9 cellular contexts compared by ENCODE assay signal in genomic region chr2:26745609-26746327, GRCh38. TPM values are rescaled to one million over a fixed set of nuclear protein-coding genes. Genes with fewer than 3 reads are reported as not detected.
DNase-seq lines count a peak whose midpoint lies in the region; ATAC-seq lines count a peak whose summit lies in the region.
"Had no signal": no experiment of that assay in that cellular context is flagged by ENCODE, and none has a peak within 500 bp of the region (broad histone marks: within the 10 kb centered on the region; RNA-seq: fewer than 3 reads in every experiment).

No MANE protein-coding gene starts in this region.

- no peaks in the 10 kb centered on the region for H3K27me3 ChIP-seq in right cardiac atrium (ENCODE audit: control insufficient read depth, insufficient read depth)

- H3K4me1 Mint-ChIP-seq in T-helper 17 cell: peaks cover 5% of the 10 kb centered on the region

- 21% methylated on average over 9 of the region's 9 CpGs for WGBS in right cardiac atrium

- no peaks in the 10 kb centered on the region for H3K4me1 ChIP-seq in right cardiac atrium (ENCODE audit: control insufficient read depth, insufficient read depth, low read length)

- H3K27ac ChIP-seq in right cardiac atrium (ENCODE audit: low read length): no peak overlapping the region

- DNase-seq in 8988T: peak; percentile 47
- DNase-seq in NCI-H1436 treated with DMSO at 0.1 percent for 48 hours (lab: John Stamatoyannopoulos, UW): peak; percentile 25
- DNase-seq in T-helper 17 cell: peak; percentile 51 to 68 (median 58)
- DNase-seq in amygdala (lab: John Stamatoyannopoulos, UW): peak in 54 of 56 donors; percentile 5 to 94 (median 61)
- DNase-seq in right cardiac atrium: peak; percentile 86 to 93 (median 91)
- DNase-seq in sciatic nerve (ENCODE audit: low spot score): peak; percentile 93

- H3K27ac Mint-ChIP-seq in T-helper 17 cell: no peak overlapping the region
- H3K27ac Mint-ChIP-seq: stimulated activated naive CD8-positive, alpha-beta T cell treated with anti-CD3 and anti-CD28 coated beads, Interleukin-15, Interleukin-2, amounts not matched to agents 100 ng/mL and 50 ng/mL, for 24 hours had no signal

- no peaks in the 10 kb centered on the region for H3K36me3 Mint-ChIP-seq in T-helper 17 cell (ENCODE audit: low read depth)

- intact Hi-C loops in right cardiac atrium (cut with DNase I): loop anchor here (1.0 to 2.0 kb wide), 3 partner anchors 139 to 141 kb away; no protein-coding TSS in a partner anchor
- intact Hi-C loops in sciatic nerve (cut with DNase I): no loop called here

- H3K4me3 Mint-ChIP-seq in T-helper 17 cell: no peak overlapping the region
- H3K4me3 Mint-ChIP-seq: stimulated activated naive CD8-positive, alpha-beta T cell treated with anti-CD3 and anti-CD28 coated beads, Interleukin-15, Interleukin-2, amounts not matched to agents 100 ng/mL and 50 ng/mL, for 24 hours had no signal

- H3K4me3 ChIP-seq in right cardiac atrium (ENCODE audit: low read length): no peak overlapping the region

- peak; percentile 66 for ATAC-seq in GM18517 (IDR thresholded peaks at IDR 0.05; ENCODE audit: unreplicated experiment)
- peak; percentile 81 for ATAC-seq in T-helper 17 cell
- peak; percentile 84 to 86 for ATAC-seq in right cardiac atrium
- peak; percentile 93 for ATAC-seq in sciatic nerve
- no peak for ATAC-seq in HG02973 (IDR thresholded peaks at IDR 0.05; ENCODE audit: unreplicated experiment)

- no peaks in the 10 kb centered on the region for H3K27me3 Mint-ChIP-seq in T-helper 17 cell
- H3K27me3 Mint-ChIP-seq: stimulated activated naive CD8-positive, alpha-beta T cell treated with anti-CD3 and anti-CD28 coated beads, Interleukin-15, Interleukin-2, amounts not matched to agents 100 ng/mL and 50 ng/mL, for 24 hours had no signal

- H3K9me3 ChIP-seq in T-helper 17 cell (ENCODE audit: control insufficient read depth, low read length, poor library complexity, severe bottlenecking): no peaks in the 10 kb centered on the region
- H3K9me3 ChIP-seq in right cardiac atrium (ENCODE audit: control insufficient read depth, low read length): no peaks in the 10 kb centered on the region

RNA-seq across cellular contexts. Expression of gene SLC35F6, which starts 18.3 kb away (rescaled TPM):
- total RNA-seq in T-helper 17 cell (10 to 100 TPM; 14.9 to 16.0 TPM), right cardiac atrium (10 to 100 TPM; 22.0 to 34.3 (median 26.5) TPM), sciatic nerve (27.6 TPM)
- 18.8 TPM for polyA plus RNA-seq in right cardiac atrium

RNA-seq across cellular contexts. Expression of gene CENPA, which starts 40.1 kb away (rescaled TPM):
- total RNA-seq in T-helper 17 cell: under 1 TPM; 0.50 to 0.52 TPM
- under 1 TPM in 2 of 4 donors, not detected in 2; 0.71 to 0.91 TPM for total RNA-seq in right cardiac atrium
- polyA plus RNA-seq in right cardiac atrium: 0.18 TPM
- 0.31 TPM for total RNA-seq in sciatic nerve

RNA-seq across cellular contexts. Expression of gene KCNK3, which starts 53.2 kb away (rescaled TPM):
- total RNA-seq in T-helper 17 cell (not detected), right cardiac atrium (10 to 100 TPM; 25.6 to 36.6 (median 28.2) TPM), sciatic nerve (0.53 TPM)
- polyA plus RNA-seq in right cardiac atrium: 29.3 TPM

Comparison
In these comparisons a context has a peak if more than half of its experiments do, and no peak if none do; other contexts are left out.
1. DNase-seq: peak in every context shown above with its lines; median percentile 93 in sciatic nerve; 91 in right cardiac atrium; 61 in amygdala; 58 in T-helper 17 cell; 47 in 8988T; 25 in NCI-H1436 treated with DMSO at 0.1 percent for 48 hours.
2. RNA of gene KCNK3, which starts 53.2 kb away (total RNA-seq): 25.6 to 36.6 TPM in right cardiac atrium; 0.53 TPM in sciatic nerve (single experiment) and not detected in T-helper 17 cell; every median in the first group is over 10 times any median in the second.